25 cellular contexts compared by ENCODE assay signal in the genomic region with DNA sequence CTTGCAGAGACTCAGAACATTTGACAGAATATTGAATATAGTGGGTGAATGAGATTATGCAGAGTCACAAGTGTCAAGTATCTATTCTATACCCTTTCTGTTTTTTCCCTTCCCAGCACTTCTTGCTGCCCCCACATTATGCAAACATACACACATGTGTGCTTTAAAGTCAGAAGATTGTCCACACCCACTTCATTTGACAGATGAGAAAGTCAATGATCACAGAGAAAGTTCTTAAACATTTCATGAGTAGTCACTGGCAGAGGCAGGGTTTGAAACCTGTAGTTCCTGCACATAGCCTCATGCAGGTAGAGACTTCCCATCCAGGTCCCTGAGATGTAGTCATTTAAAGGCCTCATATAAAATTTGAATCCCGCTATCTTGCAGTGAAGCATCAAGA.
"Had no signal": no experiment of that assay in that cellular context is flagged by ENCODE, and none has a peak within 500 bp of the region (broad histone marks: within the 10 kb centered on the region; RNA-seq: fewer than 3 reads in every experiment).

No MANE protein-coding gene starts in this region.

- H3K36me3 ChIP-seq: colonic mucosa, esophagus squamous epithelium, gastrocnemius medialis, gastroesophageal sphincter, heart left ventricle, heart right ventricle had no signal

- FAIRE-seq: colon, endometrium, endothelial cell of umbilical vein, frontal cortex had no signal

- H3K27me3 ChIP-seq: colonic mucosa, dorsolateral prefrontal cortex, esophagus squamous epithelium, foreskin keratinocyte, gastrocnemius medialis, gastroesophageal sphincter, heart left ventricle, heart right ventricle had no signal

- DNase-seq: colonic mucosa; cortex of kidney; dermis blood vessel endothelial cell; dorsolateral prefrontal cortex; effector CD4-positive, alpha-beta T cell; effector CD8-positive, alpha-beta T cell; effector memory CD4-positive, alpha-beta T cell; effector memory CD8-positive, alpha-beta T cell; endodermal cell; erythroblast; esophagus squamous epithelium; foreskin fibroblast; foreskin keratinocyte; foreskin melanocyte; gastrocnemius medialis; glutamatergic neuron; heart left ventricle had no signal

- H3K4me1 ChIP-seq: colonic mucosa, esophagus squamous epithelium, foreskin keratinocyte, gastrocnemius medialis, gastroesophageal sphincter, heart left ventricle, heart right ventricle had no signal

- H3K27ac ChIP-seq: colonic mucosa, coronary artery, dorsolateral prefrontal cortex, epithelial cell of prostate, esophagus squamous epithelium, foreskin keratinocyte, gastrocnemius medialis, gastroesophageal sphincter, heart left ventricle, heart right ventricle had no signal

- H3K4me3 ChIP-seq: colonic mucosa, coronary artery, dorsolateral prefrontal cortex, esophagus squamous epithelium, gastrocnemius medialis, gastroesophageal sphincter, heart left ventricle, heart right ventricle had no signal

- H3K9me3 ChIP-seq: colonic mucosa, esophagus squamous epithelium, gastrocnemius medialis, gastroesophageal sphincter, heart left ventricle, heart right ventricle had no signal
